Comparison of ENCODE assay signal across 13 cellular contexts in genomic region chr16:3274490-3274889, GRCh38.
DNase-seq lines count a peak whose midpoint lies in the region; ATAC-seq and TF ChIP-seq lines count a peak whose summit lies in the region.
"Had no signal": no experiment of that assay in that cellular context is flagged by ENCODE, and none has a peak within 500 bp of the region (broad histone marks: within the 10 kb centered on the region; RNA-seq: fewer than 3 reads in every experiment).

No MANE protein-coding gene starts in this region.

- no peaks in the 10 kb centered on the region for H3K4me1 Mint-ChIP-seq in effector memory CD8-positive, alpha-beta T cell (ENCODE audit: low read depth in 2 of 2)
- H3K4me1 Mint-ChIP-seq: activated naive CD4-positive, alpha-beta T cell treated with anti-CD3 and anti-CD28 coated beads, Interleukin-2, amount 10 ng/mL, durations not matched to agents 7 days and 5 days had no signal

- H3K36me3 Mint-ChIP-seq in effector memory CD8-positive, alpha-beta T cell (ENCODE audit: insufficient read depth), result peaks cover 5% of the 10 kb centered on the region

- H3K79me2 ChIP-seq in OCI-LY3 (ENCODE audit: low read length), result no peaks in the 10 kb centered on the region

- no peaks in the 10 kb centered on the region for H3K36me3 ChIP-seq in OCI-LY3 (replicated peaks; ENCODE audit: low read depth, low read length)
- H3K36me3 ChIP-seq: colonic mucosa had no signal

- DNase-seq in NCI-H1436 treated with DMSO at 0.1 percent for 48 hours (lab: John Stamatoyannopoulos, UW), result peak; percentile 32
- DNase-seq in NCI-H1436 (lab: John Stamatoyannopoulos, UW), result no peak
- DNase-seq in kidney tubule cell (ENCODE audit: low spot score), result peak; percentile 45
- no peak for DNase-seq in effector memory CD8-positive, alpha-beta T cell
- no peak for DNase-seq in hypothalamus (lab: John Stamatoyannopoulos, UW)
- DNase-seq: 8988T; activated naive CD4-positive, alpha-beta T cell treated with anti-CD3 and anti-CD28 coated beads, Interleukin-2, amount 10 ng/mL, durations not matched to agents 7 days and 5 days; Calu3; colonic mucosa; OCI-M1; retina; T-helper 9 cell had no signal

- no peak overlapping the region for H3K27ac ChIP-seq in OCI-LY3 (ENCODE audit: low read length)
- H3K27ac ChIP-seq: colonic mucosa had no signal

- no peak overlapping the region for H3K4me3 ChIP-seq in OCI-LY3 (ENCODE audit: low read length)
- H3K4me3 ChIP-seq: colonic mucosa had no signal

- no peaks in the 10 kb centered on the region for H3K9me3 Mint-ChIP-seq in effector memory CD8-positive, alpha-beta T cell

- H3K27ac Mint-ChIP-seq in effector memory CD8-positive, alpha-beta T cell, result no peak overlapping the region
- H3K27ac Mint-ChIP-seq: activated naive CD4-positive, alpha-beta T cell treated with anti-CD3 and anti-CD28 coated beads, Interleukin-2, amount 10 ng/mL, durations not matched to agents 7 days and 5 days had no signal

- ATAC-seq in effector memory CD8-positive, alpha-beta T cell (replicated peaks), result no peak

- no peaks in the 10 kb centered on the region for H3K9me3 ChIP-seq in OCI-LY3 (ENCODE audit: insufficient read depth, low read length)
- H3K9me3 ChIP-seq: colonic mucosa had no signal

- H3K4me1 ChIP-seq in OCI-LY3 (ENCODE audit: low read length), result no peaks in the 10 kb centered on the region
- H3K4me1 ChIP-seq: colonic mucosa had no signal

- H2AFZ ChIP-seq in OCI-LY3 (ENCODE audit: low read depth, low read length), result no peak overlapping the region

- H3K27me3 Mint-ChIP-seq in effector memory CD8-positive, alpha-beta T cell, result no peaks in the 10 kb centered on the region

- H3K4me2 ChIP-seq in OCI-LY3 (ENCODE audit: low read length), result peak overlapping the region; percentile 4; the same call in 1 of the 2 replicates

- no peak for TF ChIP-seq CTCF in OCI-LY3 (IDR thresholded peaks at IDR 0.05; ENCODE audit: low read depth, low read length)

- H3K4me3 Mint-ChIP-seq in effector memory CD8-positive, alpha-beta T cell, result no peak overlapping the region
- H3K4me3 Mint-ChIP-seq: activated naive CD4-positive, alpha-beta T cell treated with anti-CD3 and anti-CD28 coated beads, Interleukin-2, amount 10 ng/mL, durations not matched to agents 7 days and 5 days had no signal

- H4K20me1 ChIP-seq in OCI-LY3 (ENCODE audit: insufficient read depth, low read length), result no peaks in the 10 kb centered on the region

- no peak overlapping the region for H3K9ac ChIP-seq in OCI-LY3 (ENCODE audit: low read length)

- peaks cover 12% of the 10 kb centered on the region for H3K27me3 ChIP-seq in OCI-LY3 (ENCODE audit: low read depth, low read length)
- H3K27me3 ChIP-seq: colonic mucosa had no signal

Comparison
In these comparisons a context has a peak if more than half of its experiments do, and no peak if none do; other contexts are left out.
1. DNase-seq: peak in NCI-H1436 treated with DMSO at 0.1 percent for 48 hours (single experiment) and kidney tubule cell (single experiment); none in NCI-H1436 (single experiment), effector memory CD8-positive, alpha-beta T cell (0 of 3) and hypothalamus (0 of 51).